Comparison of ENCODE assay signal across 13 cellular contexts in the genomic region with DNA sequence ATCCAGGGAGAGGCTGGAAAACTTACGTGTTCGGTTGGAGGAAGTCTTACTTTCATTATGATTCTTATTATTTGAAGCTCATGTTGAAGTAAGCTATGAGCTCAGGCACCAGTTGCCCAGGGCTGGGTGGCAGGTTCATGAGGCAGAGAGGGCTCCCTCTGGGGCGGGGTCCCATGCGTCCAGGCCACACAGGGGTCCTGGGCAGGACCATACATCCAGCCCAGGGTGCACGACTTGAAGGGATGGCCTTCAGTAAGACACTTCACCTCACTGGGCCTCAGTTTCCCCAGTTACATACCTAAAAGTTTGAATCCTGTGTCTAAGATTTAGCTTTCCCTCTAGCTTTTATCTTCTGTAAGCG.
DNase-seq lines count a peak whose midpoint lies in the region; ATAC-seq, FAIRE-seq and TF ChIP-seq lines count a peak whose summit lies in the region.
"Had no signal": no experiment of that assay in that cellular context is flagged by ENCODE, and none has a peak within 500 bp of the region (broad histone marks: within the 10 kb centered on the region; RNA-seq: fewer than 3 reads in every experiment).

No MANE protein-coding gene starts in this region.

- H3K4me3 ChIP-seq in BLaER1 (no peak overlapping the region), kidney (ENCODE audit: low read length in 2 of 2) (no peak overlapping the region), spleen (no peak overlapping the region)
- H3K4me3 ChIP-seq in BLaER1 treated with 17β-estradiol and CSF1 and Interleukin-3, amounts not matched to agents 10 nM and 100 nM = no peak overlapping the region
- H3K4me3 ChIP-seq: A549, GM23338 had no signal

- H3K9ac ChIP-seq in BLaER1 = peak overlapping the region; percentile 1; the same call in 1 of the 2 replicates
- peak overlapping the region in 2 of 11 experiments; percentile 6 to 33; a peak in 1 of 22 replicates for H3K9ac ChIP-seq in BLaER1 treated with 17β-estradiol and CSF1 and Interleukin-3, amounts not matched to agents 10 nM and 100 nM
- H3K9ac ChIP-seq in kidney (ENCODE audit: low read length in 2 of 2) = no peak overlapping the region

- DNase-seq in kidney (peak; percentile 41), spleen (peak; percentile 60)
- DNase-seq: CD4-positive, CD25-positive, alpha-beta regulatory T cell; DMS53; GF-D8; H9 had no signal

- H3K27ac ChIP-seq in BLaER1 = peak overlapping the region; percentile 57; the same call in 1 of the 2 replicates
- H3K27ac ChIP-seq in BLaER1 treated with 17β-estradiol and CSF1 and Interleukin-3, amounts not matched to agents 10 nM and 100 nM = no peak overlapping the region
- no peak overlapping the region for H3K27ac ChIP-seq in kidney (ENCODE audit: low read depth in 2 of 2, low read length in 2 of 2)
- H3K27ac ChIP-seq in spleen = no peak overlapping the region
- H3K27ac ChIP-seq: A549 had no signal

- no peak for FAIRE-seq in kidney (lab: Jason Lieb, UNC)
- FAIRE-seq: A549 had no signal

- H4K20me1 ChIP-seq in BLaER1 = 0 out of 2 replicates have a peak, but pooled peaks cover 4% of the 10 kb centered on the region
- peaks cover 0 to 56% (median 0%) of the 10 kb centered on the region in 11 experiments; a peak in 4 of 22 replicates for H4K20me1 ChIP-seq in BLaER1 treated with 17β-estradiol and CSF1 and Interleukin-3, amounts not matched to agents 10 nM and 100 nM

- no peaks in the 10 kb centered on the region for H3K36me3 ChIP-seq in BLaER1
- H3K36me3 ChIP-seq in BLaER1 treated with 17β-estradiol and CSF1 and Interleukin-3, amounts not matched to agents 10 nM and 100 nM = no peaks in the 10 kb centered on the region
- H3K36me3 ChIP-seq in kidney (ENCODE audit: control insufficient read depth in 1 of 2, insufficient read depth in 2 of 2, low read length in 2 of 2) = no peaks in the 10 kb centered on the region
- H3K36me3 ChIP-seq in spleen = no peaks in the 10 kb centered on the region
- H3K36me3 ChIP-seq: BE2C had no signal

- peak overlapping the region; percentile 72 for H3K4me2 ChIP-seq in BLaER1
- H3K4me2 ChIP-seq in BLaER1 treated with 17β-estradiol and CSF1 and Interleukin-3, amounts not matched to agents 10 nM and 100 nM = peak overlapping the region in 10 of 11 experiments; percentile 4 to 83 (median 74); a peak in 20 of 22 replicates
- H3K4me2 ChIP-seq: A549, GM23338 had no signal

- H3K4me1 ChIP-seq in BLaER1 = peaks cover 69% of the 10 kb centered on the region
- H3K4me1 ChIP-seq in BLaER1 treated with 17β-estradiol and CSF1 and Interleukin-3, amounts not matched to agents 10 nM and 100 nM = peaks cover 13 to 71% (median 54%) of the 10 kb centered on the region in 10 experiments; a peak in 19 of 20 replicates
- H3K4me1 ChIP-seq in kidney (ENCODE audit: control insufficient read depth in 1 of 2, insufficient read depth in 1 of 2, low read depth in 1 of 2, low read length in 2 of 2) = no peaks in the 10 kb centered on the region
- H3K4me1 ChIP-seq in spleen = no peaks in the 10 kb centered on the region
- H3K4me1 ChIP-seq: A549, BE2C had no signal

- WGBS in spleen, 5 donors = 74 to 80% (median 78%) methylated on average over 6 of the region's 6 CpGs

- ATAC-seq in GM18861 (IDR thresholded peaks at IDR 0.05; ENCODE audit: unreplicated experiment) (no peak), GM18873 (IDR thresholded peaks at IDR 0.05; ENCODE audit: low FRiP score, unreplicated experiment) (no peak)
- ATAC-seq: A549, GM23338 had no signal

- no peaks in the 10 kb centered on the region for H3K9me3 ChIP-seq in BLaER1
- H3K9me3 ChIP-seq in BLaER1 treated with 17β-estradiol and CSF1 and Interleukin-3, amounts not matched to agents 10 nM and 100 nM (replicated peaks in 1 of 11) = no peaks in the 10 kb centered on the region
- H3K9me3 ChIP-seq in kidney (ENCODE audit: control insufficient read depth in 1 of 2, low read length in 2 of 2) = no peaks in the 10 kb centered on the region
- H3K9me3 ChIP-seq in spleen = no peaks in the 10 kb centered on the region
- H3K9me3 ChIP-seq: A549, BE2C had no signal

- TF ChIP-seq CTCF in kidney (IDR thresholded peaks at IDR 0.05; ENCODE audit: borderline replicate concordance, extremely low read depth, insufficient read depth) (no peak), spleen (IDR thresholded peaks at IDR 0.05 in 8 of 11, conservative IDR thresholded peaks at IDR 0.05 in 3 of 11) (no peak)

- TF ChIP-seq POLR2A in spleen (IDR thresholded peaks at IDR 0.05) = no peak

- H3K27me3 ChIP-seq in BLaER1 = no peaks in the 10 kb centered on the region
- H3K27me3 ChIP-seq in BLaER1 treated with 17β-estradiol and CSF1 and Interleukin-3, amounts not matched to agents 10 nM and 100 nM = peaks cover 0 to 3% (median 0%) of the 10 kb centered on the region in 11 experiments; a peak in 1 of 22 replicates
- H3K27me3 ChIP-seq in spleen (replicated peaks in 1 of 7) = peaks cover 0 to 38% (median 0%) of the 10 kb centered on the region in 7 donors

- intact Hi-C loops in kidney (cut with DNase I) (no loop called here), spleen (cut with DNase I; ENCODE audit: low total_unique reads) (no loop called here)
